20 cellular contexts compared by ENCODE assay signal in genomic region chr2:239212121-239212520, GRCh38.
DNase-seq lines count a peak whose midpoint lies in the region; ATAC-seq and TF ChIP-seq lines count a peak whose summit lies in the region.
"Had no signal": no experiment of that assay in that cellular context is flagged by ENCODE, and none has a peak within 500 bp of the region (broad histone marks: within the 10 kb centered on the region; RNA-seq: fewer than 3 reads in every experiment).

No MANE protein-coding gene starts in this region.

- H3K4me3 Mint-ChIP-seq in neural crest cell: peak overlapping the region; percentile 80
- H3K4me3 Mint-ChIP-seq: activated CD4-positive, alpha-beta T cell treated with anti-CD3 and anti-CD28 coated beads, Interleukin-2, amount 10 ng/mL, durations not matched to agents 7 days and 5 days had no signal

- H3K4me1 ChIP-seq in esophagus muscularis mucosa: peaks cover 45 to 92% (median 85%) of the 10 kb centered on the region in 4 donors
- H3K4me1 ChIP-seq in tibial nerve: peaks cover 0 to 67% (median 28%) of the 10 kb centered on the region in 4 donors
- H3K4me1 ChIP-seq in PC-3 (ENCODE audit: insufficient read depth, low read length): no peaks in the 10 kb centered on the region
- H3K4me1 ChIP-seq: right lobe of liver had no signal

- H3K79me2 ChIP-seq in PC-3 (ENCODE audit: low read length): no peaks in the 10 kb centered on the region

- H3K27me3 Mint-ChIP-seq in neural crest cell (ENCODE audit: low read depth): no peaks in the 10 kb centered on the region
- H3K27me3 Mint-ChIP-seq: activated CD4-positive, alpha-beta T cell treated with anti-CD3 and anti-CD28 coated beads, Interleukin-2, amount 10 ng/mL, durations not matched to agents 7 days and 5 days had no signal

- ATAC-seq in PC-3: no peak
- no peak for ATAC-seq in GM21447 (IDR thresholded peaks at IDR 0.05; ENCODE audit: unreplicated experiment)
- ATAC-seq: pancreas, right lobe of liver had no signal

- no peaks in the 10 kb centered on the region for H3K9me3 ChIP-seq in esophagus muscularis mucosa
- H3K9me3 ChIP-seq in tibial nerve: no peaks in the 10 kb centered on the region
- no peaks in the 10 kb centered on the region for H3K9me3 ChIP-seq in PC-3 (ENCODE audit: low read length)
- H3K9me3 ChIP-seq: adrenal gland, lower lobe of right lung, pancreas, right lobe of liver had no signal

- H3K27ac Mint-ChIP-seq in neural crest cell (ENCODE audit: unreplicated experiment): peak overlapping the region; percentile 95
- H3K27ac Mint-ChIP-seq: activated CD4-positive, alpha-beta T cell treated with anti-CD3 and anti-CD28 coated beads, Interleukin-2, amount 10 ng/mL, durations not matched to agents 7 days and 5 days; activated T-helper 2 cell treated with anti-CD3 and anti-CD28 coated beads, Interferon-gamma antibody, Interleukin-2, Interleukin-4, amounts not matched to agents 10 μg/mL and 5 μg/mL and 100 μg/mL, durations not matched to agents 14 hours and 24 hours and 36 hours had no signal

- H3K36me3 Mint-ChIP-seq in neural crest cell (ENCODE audit: low read depth): peaks cover 2% of the 10 kb centered on the region

- no peaks in the 10 kb centered on the region for H3K9me3 Mint-ChIP-seq in neural crest cell
- H3K9me3 Mint-ChIP-seq: activated CD4-positive, alpha-beta T cell treated with anti-CD3 and anti-CD28 coated beads, Interleukin-2, amount 10 ng/mL, durations not matched to agents 7 days and 5 days; activated T-helper 2 cell treated with anti-CD3 and anti-CD28 coated beads, Interferon-gamma antibody, Interleukin-2, Interleukin-4, amounts not matched to agents 10 μg/mL and 5 μg/mL and 100 μg/mL, durations not matched to agents 14 hours and 24 hours and 36 hours had no signal

- no TSS peak for BruUV-seq in PC-3 (replicated peaks; lab: Mats Ljungman, UMichigan)

- H3F3A ChIP-seq in PC-3 (ENCODE audit: low read length, unreplicated experiment): no peaks in the 10 kb centered on the region

- intact Hi-C loops in esophagus muscularis mucosa (cut with DNase I) (no loop called here), PC-3 (cut with micrococcal nuclease) (no loop called here)

- H3K27ac ChIP-seq in angular gyrus (ENCODE audit: low read depth, low read length) (peak overlapping the region; percentile 59), esophagus muscularis mucosa (replicated peaks in 1 of 4) (peak overlapping the region; percentile 24 to 78 (median 62)), tibial nerve (peak overlapping the region in 3 of 4 donors; percentile 6 to 73 (median 69)), coronary artery (no peak overlapping the region), PC-3 (ENCODE audit: low read length) (no peak overlapping the region)
- H3K27ac ChIP-seq: HL-60, lower lobe of right lung, pancreas, right lobe of liver, WERI-Rb-1 had no signal

- DNase-seq in esophagus muscularis mucosa (ENCODE audit: extremely low spot score) (no peak), neural crest cell (ENCODE audit: low read depth, low spot score) (no peak), tibial nerve (ENCODE audit: low spot score in 2 of 2) (no peak), coronary artery (ENCODE audit: low spot score) (no peak), PC-3 (no peak)
- DNase-seq: activated CD4-positive, alpha-beta T cell treated with anti-CD3 and anti-CD28 coated beads, Interleukin-2, amount 10 ng/mL, durations not matched to agents 7 days and 5 days; DMS53; lower lobe of right lung; NCI-H1092; NCI-H187 treated with DMSO at 0.1 percent for 48 hours; NCI-H226; NCI-H774; pancreas; WERI-Rb-1 had no signal

- H3K9ac ChIP-seq in PC-3 (ENCODE audit: low read length): no peak overlapping the region

- H3K4me3 ChIP-seq in esophagus muscularis mucosa (no peak overlapping the region), tibial nerve (no peak overlapping the region), coronary artery (no peak overlapping the region), PC-3 (ENCODE audit: low read length) (no peak overlapping the region)
- H3K4me3 ChIP-seq: adrenal gland, lower lobe of right lung, pancreas, right lobe of liver had no signal

- no peak overlapping the region for H2AFZ ChIP-seq in PC-3 (ENCODE audit: low read length)

- 79% methylated on average over 4 of the region's 4 CpGs for WGBS in esophagus muscularis mucosa
- 49 to 61% methylated on average over 4 of the region's 4 CpGs for WGBS in tibial nerve, 2 donors

- peaks cover 88% of the 10 kb centered on the region for H3K4me1 Mint-ChIP-seq in neural crest cell

- H3K27me3 ChIP-seq in esophagus muscularis mucosa (no peaks in the 10 kb centered on the region), tibial nerve (no peaks in the 10 kb centered on the region), PC-3 (ENCODE audit: low read length) (no peaks in the 10 kb centered on the region)
- H3K27me3 ChIP-seq: adrenal gland, pancreas, right lobe of liver had no signal

- H3K36me3 ChIP-seq in esophagus muscularis mucosa (no peaks in the 10 kb centered on the region), tibial nerve (no peaks in the 10 kb centered on the region), PC-3 (ENCODE audit: low read depth, low read length) (no peaks in the 10 kb centered on the region)
- H3K36me3 ChIP-seq: adrenal gland, lower lobe of right lung, pancreas, right lobe of liver, WERI-Rb-1 had no signal

- TF ChIP-seq POLR2A in esophagus muscularis mucosa (IDR thresholded peaks at IDR 0.05; ENCODE audit: low read depth) (no peak), tibial nerve (IDR thresholded peaks at IDR 0.05) (no peak)

- TF ChIP-seq CTCF in esophagus muscularis mucosa (IDR thresholded peaks at IDR 0.05) (no peak), neural crest cell (conservative IDR thresholded peaks at IDR 0.05) (no peak), tibial nerve (IDR thresholded peaks at IDR 0.05) (no peak), coronary artery (IDR thresholded peaks at IDR 0.05) (no peak), PC-3 (conservative IDR thresholded peaks at IDR 0.05; ENCODE audit: low read depth, low read length) (no peak)

- CTCF ChIA-PET in PC-3 (lab: Charles Lee): no interaction called here

- H3K9me2 ChIP-seq in PC-3 (replicated peaks; ENCODE audit: low read length): no peaks in the 10 kb centered on the region

- TF ChIP-seq EP300 in esophagus muscularis mucosa (IDR thresholded peaks at IDR 0.05) (no peak), tibial nerve (IDR thresholded peaks at IDR 0.05) (no peak)

- no peaks in the 10 kb centered on the region for H4K20me1 ChIP-seq in PC-3 (ENCODE audit: low read length)

- no peak overlapping the region for H3K4me2 ChIP-seq in PC-3 (ENCODE audit: low read length)

- POLR2A ChIA-PET in PC-3 (lab: Charles Lee; ENCODE audit: unreplicated experiment): no interaction called here

Comparison
In these comparisons a context has a peak if more than half of its experiments do, and no peak if none do; other contexts are left out.
1. H3K27ac ChIP-seq: peak in angular gyrus (single experiment), esophagus muscularis mucosa (4 of 4) and tibial nerve (3 of 4); none in coronary artery (0 of 2) and PC-3 (single experiment).